In the genomic region with DNA sequence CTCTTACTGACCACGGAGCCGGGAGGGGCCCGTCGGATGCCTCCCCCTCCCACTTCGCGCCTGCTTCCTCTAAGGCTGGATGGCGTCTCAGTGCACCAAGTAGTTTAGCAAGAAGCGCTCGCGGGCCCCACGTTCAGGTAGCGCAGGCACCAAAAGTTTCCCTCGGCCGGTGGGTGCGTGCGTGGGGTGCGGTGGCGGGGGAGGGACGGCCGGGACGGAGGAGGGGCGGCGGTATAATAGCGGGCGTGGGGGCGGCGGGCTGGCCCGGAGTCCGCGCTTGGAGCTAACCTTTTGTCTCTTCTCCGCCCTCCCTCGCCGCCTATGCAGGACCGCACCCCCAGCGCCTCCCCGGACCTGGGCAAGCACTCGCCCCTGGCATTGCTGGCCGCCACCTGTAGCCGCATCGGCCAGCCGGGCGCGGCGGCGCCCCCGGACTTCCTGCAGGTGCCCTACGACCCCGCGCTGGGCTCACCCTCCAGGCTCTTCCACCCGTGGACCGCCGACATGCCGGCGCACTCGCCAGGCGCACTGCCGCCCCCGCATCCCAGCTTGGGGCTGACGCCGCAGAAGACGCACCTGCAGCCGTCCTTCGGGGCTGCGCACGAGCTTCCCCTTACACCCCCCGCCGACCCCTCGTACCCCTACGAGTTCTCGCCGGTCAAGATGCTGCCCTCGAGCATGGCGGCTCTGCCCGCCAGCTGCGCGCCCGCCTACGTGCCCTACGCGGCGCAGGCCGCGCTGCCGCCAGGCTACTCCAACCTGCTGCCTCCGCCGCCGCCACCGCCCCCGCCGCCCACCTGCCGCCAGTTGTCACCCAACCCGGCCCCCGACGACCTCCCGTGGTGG, we compare ENCODE assay signal across 8 cellular contexts. TPM values are rescaled to one million over a fixed set of nuclear protein-coding genes. Genes with fewer than 3 reads are reported as not detected.
DNase-seq lines count a peak whose midpoint lies in the region; ATAC-seq, FAIRE-seq and TF ChIP-seq lines count a peak whose summit lies in the region.

No MANE protein-coding gene starts in this region.

- no peak overlapping the region; the same call in none of the 2 replicates for H3K18ac ChIP-seq in H1 (ENCODE audit: extremely low read depth, low read length)

- H3K36me3 Mint-ChIP-seq in T-helper 17 cell (ENCODE audit: low read depth) (peaks cover 2% of the 10 kb centered on the region), osteocyte (ENCODE audit: unreplicated experiment) (no peaks in the 10 kb centered on the region)

- no peak overlapping the region for H3K27ac Mint-ChIP-seq in T-helper 17 cell
- H3K27ac Mint-ChIP-seq in osteocyte (ENCODE audit: unreplicated experiment): no peak overlapping the region

- H3K27me3 Mint-ChIP-seq in T-helper 17 cell (peaks cover 67% of the 10 kb centered on the region), osteocyte (ENCODE audit: unreplicated experiment) (peaks cover 68% of the 10 kb centered on the region)

- no peak for TF ChIP-seq CTCF in H1 (IDR thresholded peaks at IDR 0.05; ENCODE audit: control extremely low read depth in 1 of 3, insufficient read depth in 1 of 3, low read depth in 1 of 3, low read length in 3 of 3)
- no peak for TF ChIP-seq CTCF in osteocyte (IDR thresholded peaks at IDR 0.05)
- TF ChIP-seq CTCF in D721Med (IDR thresholded peaks at IDR 0.05; ENCODE audit: insufficient read depth, missing control alignments): no peak

- H3K79me2 ChIP-seq in H1 (ENCODE audit: control insufficient read depth in 1 of 2, insufficient read depth in 2 of 2, low read length in 2 of 2): no peaks in the 10 kb centered on the region

- FAIRE-seq in H1 (lab: Jason Lieb, UNC) (no peak), D721Med (lab: Jason Lieb, UNC) (no peak)

- peak; percentile 81 for DNase-seq in DMS53 (lab: John Stamatoyannopoulos, UW)
- no peak for DNase-seq in T-helper 17 cell
- DNase-seq in H1 (ENCODE audit: low read depth in 1 of 2, low spot score in 2 of 2): peak in 1 of 2 experiments; percentile 67
- DNase-seq in osteocyte (ENCODE audit: extremely low spot score, unreplicated experiment): peak; percentile 80
- no peak for DNase-seq in D721Med (ENCODE audit: insufficient read length, low spot score)
- DNase-seq in stimulated activated CD4-positive, alpha-beta T cell treated with anti-CD3 and anti-CD28 coated beads, Interleukin-12 subunit alpha, Interleukin-12 subunit beta, amount 100 ng/mL, for 4 hours: no peak

- TF ChIP-seq EP300 in H1 (IDR thresholded peaks at IDR 0.05; ENCODE audit: borderline replicate concordance in 1 of 2, low read depth in 2 of 2, low read length in 2 of 2): no peak

- no peaks in the 10 kb centered on the region for H3K9me3 Mint-ChIP-seq in osteocyte (ENCODE audit: unreplicated experiment)

- H2BK12ac ChIP-seq in H1 (ENCODE audit: low read depth, low read length): peak overlapping the region; percentile 9; the same call in 1 of the 2 replicates

- H3K14ac ChIP-seq in H1 (ENCODE audit: insufficient read length): no peak overlapping the region

- H4K5ac ChIP-seq in H1 (ENCODE audit: insufficient read length, low read depth, low read length): no peak overlapping the region

- peaks cover 4 to 6% of the 10 kb centered on the region in 2 experiments for H4K20me1 ChIP-seq in H1 (replicated peaks in 1 of 2; ENCODE audit: control insufficient read depth in 1 of 2, insufficient read depth in 2 of 2, low read length in 2 of 2)

- H4K8ac ChIP-seq in H1 (ENCODE audit: extremely low read depth, insufficient read depth, low read length): no peak overlapping the region

- H3K9me3 ChIP-seq in T-helper 17 cell (ENCODE audit: control insufficient read depth, low read length, poor library complexity, severe bottlenecking): no peaks in the 10 kb centered on the region
- H3K9me3 ChIP-seq in H1 (ENCODE audit: insufficient read depth in 2 of 2, low read depth in 1 of 2, low read length in 1 of 2): peaks cover 0 to 7% of the 10 kb centered on the region in 2 experiments; a peak in 1 of 4 replicates

- peak overlapping the region; percentile 72 to 73 for H3K4me2 ChIP-seq in H1 (ENCODE audit: insufficient read depth in 1 of 2, low read depth in 2 of 2, low read length in 2 of 2)

- H2BK5ac ChIP-seq in H1 (ENCODE audit: low read depth, low read length): no peak overlapping the region

- no peak overlapping the region for H3K4ac ChIP-seq in H1 (replicated peaks; ENCODE audit: insufficient read length, low read depth, low read length)

- no peak overlapping the region for H2AFZ ChIP-seq in H1 (ENCODE audit: low read length)

- H3K56ac ChIP-seq in H1 (replicated peaks; ENCODE audit: insufficient read length, low read depth, low read length): no peak overlapping the region

- POLR2A ChIA-PET in H1 (lab: Charles Lee; ENCODE audit: partially characterized antibody): interaction anchor here (1.1 kb wide), 1 partner anchor 27 kb away, joined by 3 read pairs; no protein-coding TSS in a partner anchor

- H3K4me1 Mint-ChIP-seq in T-helper 17 cell (peaks cover 28% of the 10 kb centered on the region), osteocyte (ENCODE audit: unreplicated experiment) (peaks cover 26% of the 10 kb centered on the region)

- peaks cover 29% of the 10 kb centered on the region; the same call in 1 of the 2 replicates for H3K23me2 ChIP-seq in H1 (ENCODE audit: low read depth, low read length)

- 3% methylated on average over 31 of the region's 95 CpGs; no CpG with 5 or more reads in 1 of the 2 experiments for WGBS in H1 (ENCODE audit: extremely low coverage in 1 of 2, insufficient coverage in 1 of 2, insufficient read length in 1 of 2, insufficient replicate concordance in 2 of 2, low coverage in 1 of 2, low lambda C conversion rate in 2 of 2, missing lambda C conversion rate in 1 of 2), 2 experiments

- no peak overlapping the region for H4K91ac ChIP-seq in H1 (replicated peaks; ENCODE audit: insufficient read length, low read length)

- peak overlapping the region; percentile 12 to 55 (median 24); a peak in 7 of 8 replicates for H3K4me3 ChIP-seq in H1 (ENCODE audit: extremely low read depth in 1 of 4, insufficient read depth in 2 of 4, low read depth in 3 of 4, low read length in 4 of 4)

- no peak overlapping the region for H2BK120ac ChIP-seq in H1 (replicated peaks; ENCODE audit: low read depth, low read length)

- H3K79me1 ChIP-seq in H1 (ENCODE audit: low read depth, low read length): no peaks in the 10 kb centered on the region

- H3K27me3 ChIP-seq in H1 (replicated peaks in 1 of 4; ENCODE audit: control insufficient read depth in 3 of 4, extremely low read depth in 1 of 4, insufficient read depth in 3 of 4, low read length in 3 of 4): peaks cover 63 to 90% (median 84%) of the 10 kb centered on the region in 4 experiments

- no peak for TF ChIP-seq RAD21 in H1 (IDR thresholded peaks at IDR 0.05 in 1 of 2, conservative IDR thresholded peaks at IDR 0.05 in 1 of 2; ENCODE audit: low read depth in 2 of 2, low read length in 2 of 2)

- CTCF ChIA-PET in H1 (lab: Charles Lee; ENCODE audit: partially characterized antibody): interaction anchor here (1.1 to 4.1 kb wide), 12 partner anchors 10 to 480 kb away, joined by 3 to 20 read pairs (median 4); no protein-coding TSS in a partner anchor

- no peak overlapping the region for H2BK20ac ChIP-seq in H1 (ENCODE audit: low read length)

- ATAC-seq in T-helper 17 cell (peak; percentile 10), HG03175 (IDR thresholded peaks at IDR 0.05; ENCODE audit: unreplicated experiment) (no peak), GM21529 (IDR thresholded peaks at IDR 0.05; ENCODE audit: unreplicated experiment) (no peak)

- TF ChIP-seq POLR2A in H1 (IDR thresholded peaks at IDR 0.05; ENCODE audit: control extremely low read depth in 1 of 2, low read depth in 2 of 2, low read length in 2 of 2): no peak

- H2BK15ac ChIP-seq in H1 (ENCODE audit: low read length): no peak overlapping the region

- H3K27ac ChIP-seq in H1 (ENCODE audit: low read depth, low read length): no peak overlapping the region

- no peak overlapping the region for H3K9ac ChIP-seq in H1 (replicated peaks in 1 of 4; ENCODE audit: extremely low read depth in 1 of 4, low read depth in 3 of 4, low read length in 3 of 4)

- H3K4me1 ChIP-seq in H1 (replicated peaks in 1 of 4; ENCODE audit: control insufficient read depth in 3 of 4, insufficient read depth in 4 of 4, low read length in 3 of 4): peaks cover 5 to 45% (median 24%) of the 10 kb centered on the region in 4 experiments

- peaks cover 0 to 17% (median 0%) of the 10 kb centered on the region in 4 experiments; a peak in 2 of 8 replicates for H3K36me3 ChIP-seq in H1 (ENCODE audit: control insufficient read depth in 2 of 4, insufficient read depth in 4 of 4, low read length in 3 of 4)

- no peak overlapping the region for H3K23ac ChIP-seq in H1 (ENCODE audit: insufficient read length)

- H2AK5ac ChIP-seq in H1 (ENCODE audit: low read depth, low read length): no peak overlapping the region

- H3K4me3 Mint-ChIP-seq in T-helper 17 cell: peak overlapping the region; percentile 91
- H3K4me3 Mint-ChIP-seq in osteocyte (ENCODE audit: unreplicated experiment): peak overlapping the region; percentile 59

TF ChIP-seq in H1, 55 proteins besides CTCF, POLR2A, EP300 and RAD21 (continues in another document):
- peak; percentile 51 for TF ChIP-seq RNF2 (IDR thresholded peaks at IDR 0.05; ENCODE audit: borderline replicate concordance, low read depth, low read length, missing control alignments, poor library complexity, severe bottlenecking)
- peak; percentile 39 for TF ChIP-seq SUZ12 (IDR thresholded peaks at IDR 0.05; ENCODE audit: low read length)

RNA-seq across cellular contexts. Expression of gene SP5, which starts 1.0 kb away (rescaled TPM):
- not detected for total RNA-seq in T-helper 17 cell
- total RNA-seq in H1 (2021; fragmentation: NEBNext Ultra II Directional; extraction: Animal tissue kit (Norgen Biotek cat#: 25700)): 0.31 TPM in 1 of 2 replicates, not detected in the other
- 0.17 and 0.46 TPM in 2 replicates for polyA plus RNA-seq in H1 (2011; rRNA removed)
- 0.37 TPM for polyA plus RNA-seq in H1 (2011; cell fraction: cytosol; rRNA removed)
- polyA plus RNA-seq in H1 (2011; cell fraction: nucleus; rRNA removed): 0.36 TPM
- polyA plus RNA-seq in H1 (2012, experiment 1 of 2): 0.44 to 1.2 TPM (median 0.54 TPM) in 4 replicates
- polyA plus RNA-seq in H1 (2012, experiment 2 of 2): 0.75 TPM
- 0.26 TPM for polyA plus RNA-seq in H1 (2013, experiment 1 of 2)
- polyA plus RNA-seq in H1 (2013, experiment 2 of 2): 0.28 TPM
- polyA minus RNA-seq in H1 (2011; rRNA and poly(A)+ RNA removed): not detected in 2 replicates
- not detected for polyA minus RNA-seq in H1 (2011; cell fraction: cytosol; rRNA and poly(A)+ RNA removed)
- not detected for polyA minus RNA-seq in H1 (2011; cell fraction: nucleus; rRNA and poly(A)+ RNA removed)
- not detected in 2 replicates for total RNA-seq in osteocyte

RNA-seq across cellular contexts. Expression of gene ERICH2, which starts 54.0 kb away (rescaled TPM):
- total RNA-seq in T-helper 17 cell (not detected), osteocyte (not detected in 2 replicates)
- 2.0 and 2.1 TPM in 2 replicates for total RNA-seq in H1 (2021; fragmentation: NEBNext Ultra II Directional; extraction: Animal tissue kit (Norgen Biotek cat#: 25700))
- 0.20 TPM in 1 of 2 replicates, not detected in the other for polyA plus RNA-seq in H1 (2011; rRNA removed)
- polyA plus RNA-seq in H1 (2011; cell fraction: cytosol; rRNA removed): not detected
- not detected for polyA plus RNA-seq in H1 (2011; cell fraction: nucleus; rRNA removed)
- 0.66 to 2.6 TPM (median 1.9 TPM) in 4 replicates for polyA plus RNA-seq in H1 (2012, experiment 1 of 2)
- 0.96 TPM for polyA plus RNA-seq in H1 (2012, experiment 2 of 2)
- polyA plus RNA-seq in H1 (2013, experiment 1 of 2): 1.5 TPM
- 1.4 TPM for polyA plus RNA-seq in H1 (2013, experiment 2 of 2)
- polyA minus RNA-seq in H1 (2011; rRNA and poly(A)+ RNA removed): not detected in 2 replicates
- not detected for polyA minus RNA-seq in H1 (2011; cell fraction: cytosol; rRNA and poly(A)+ RNA removed)
- polyA minus RNA-seq in H1 (2011; cell fraction: nucleus; rRNA and poly(A)+ RNA removed): not detected

Comparison
In these comparisons a context has a peak if more than half of its experiments do, and no peak if none do; other contexts are left out.
1. DNase-seq: peak in DMS53 (single experiment) and osteocyte (single experiment); none in T-helper 17 cell (0 of 3), D721Med (single experiment) and stimulated activated CD4-positive, alpha-beta T cell treated with anti-CD3 and anti-CD28 coated beads, Interleukin-12 subunit alpha, Interleukin-12 subunit beta, amount 100 ng/mL, for 4 hours (single experiment).